Comparison of ENCODE assay signal across 1 cellular context in genomic region chr13:54185101-54185500, GRCh38.
TF ChIP-seq lines count a peak whose summit lies in the region.

No MANE protein-coding gene starts in this region.

TF ChIP-seq in WTC11, 78 proteins besides CTCF, POLR2A, EP300 and RAD21 (continued from another document):
- TF ChIP-seq, protein P1, sequence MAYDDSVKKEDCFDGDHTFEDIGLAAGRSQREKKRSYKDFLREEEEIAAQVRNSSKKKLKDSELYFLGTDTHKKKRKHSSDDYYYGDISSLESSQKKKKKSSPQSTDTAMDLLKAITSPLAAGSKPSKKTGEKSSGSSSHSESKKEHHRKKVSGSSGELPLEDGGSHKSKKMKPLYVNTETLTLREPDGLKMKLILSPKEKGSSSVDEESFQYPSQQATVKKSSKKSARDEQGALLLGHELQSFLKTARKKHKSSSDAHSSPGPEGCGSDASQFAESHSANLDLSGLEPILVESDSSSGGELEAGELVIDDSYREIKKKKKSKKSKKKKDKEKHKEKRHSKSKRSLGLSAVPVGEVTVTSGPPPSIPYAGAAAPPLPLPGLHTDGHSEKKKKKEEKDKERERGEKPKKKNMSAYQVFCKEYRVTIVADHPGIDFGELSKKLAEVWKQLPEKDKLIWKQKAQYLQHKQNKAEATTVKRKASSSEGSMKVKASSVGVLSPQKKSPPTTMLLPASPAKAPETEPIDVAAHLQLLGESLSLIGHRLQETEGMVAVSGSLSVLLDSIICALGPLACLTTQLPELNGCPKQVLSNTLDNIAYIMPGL (CRISPR knock-in tag; IDR thresholded peaks at IDR 0.05): no peak
